ENCODE assay signal across 9 cellular contexts in genomic region chr14:64806202-64806861, GRCh38.
DNase-seq lines count a peak whose midpoint lies in the region; TF ChIP-seq lines count a peak whose summit lies in the region.
"Had no signal": no experiment of that assay in that cellular context is flagged by ENCODE, and none has a peak within 500 bp of the region (broad histone marks: within the 10 kb centered on the region; RNA-seq: fewer than 3 reads in every experiment).

No MANE protein-coding gene starts in this region.

- no peaks in the 10 kb centered on the region for H3K36me3 Mint-ChIP-seq in progenitor cell of endocrine pancreas (ENCODE audit: insufficient read depth)
- no peaks in the 10 kb centered on the region for H3K36me3 Mint-ChIP-seq in activated naive CD8-positive, alpha-beta T cell treated with anti-CD3 and anti-CD28 coated beads for 36 hours

- peaks cover 9% of the 10 kb centered on the region for H3K4me1 Mint-ChIP-seq in progenitor cell of endocrine pancreas (ENCODE audit: low read depth)
- no peaks in the 10 kb centered on the region for H3K4me1 Mint-ChIP-seq in activated naive CD8-positive, alpha-beta T cell treated with anti-CD3 and anti-CD28 coated beads for 36 hours
- H3K4me1 Mint-ChIP-seq: activated CD4-positive, alpha-beta T cell treated with anti-CD3 and anti-CD28 coated beads, Interleukin-2, amount 10 ng/mL, durations not matched to agents 24 days and 14 days had no signal

- H3K9me3 Mint-ChIP-seq in progenitor cell of endocrine pancreas (ENCODE audit: low read depth): no peaks in the 10 kb centered on the region
- no peaks in the 10 kb centered on the region for H3K9me3 Mint-ChIP-seq in activated naive CD8-positive, alpha-beta T cell treated with anti-CD3 and anti-CD28 coated beads for 36 hours
- H3K9me3 Mint-ChIP-seq: activated CD4-positive, alpha-beta T cell treated with anti-CD3 and anti-CD28 coated beads, Interleukin-2, amount 10 ng/mL, durations not matched to agents 24 days and 14 days had no signal

- no peak for TF ChIP-seq CTCF in progenitor cell of endocrine pancreas (IDR thresholded peaks at IDR 0.05; ENCODE audit: unreplicated experiment)

- peaks cover 8% of the 10 kb centered on the region for H3K27me3 Mint-ChIP-seq in progenitor cell of endocrine pancreas
- H3K27me3 Mint-ChIP-seq in activated naive CD8-positive, alpha-beta T cell treated with anti-CD3 and anti-CD28 coated beads for 36 hours: peaks cover 6% of the 10 kb centered on the region

- peak; percentile 96 for DNase-seq in DMS53 (lab: John Stamatoyannopoulos, UW)
- peak; percentile 86 for DNase-seq in NCI-H510A treated with DMSO at 0.1 percent for 48 hours (lab: John Stamatoyannopoulos, UW)
- DNase-seq in fibroblast of gingiva (ENCODE audit: low read depth): peak; percentile 49
- DNase-seq in progenitor cell of endocrine pancreas (ENCODE audit: low spot score, unreplicated experiment): no peak
- no peak for DNase-seq in OCI-M1 (lab: John Stamatoyannopoulos, UW)
- no peak for DNase-seq in NCI-H1092 treated with DMSO at 0.1 percent for 48 hours (lab: John Stamatoyannopoulos, UW)
- no peak for DNase-seq in activated naive CD8-positive, alpha-beta T cell treated with anti-CD3 and anti-CD28 coated beads for 36 hours
- DNase-seq in midbrain (lab: John Stamatoyannopoulos, UW): no peak
- DNase-seq: activated CD4-positive, alpha-beta T cell treated with anti-CD3 and anti-CD28 coated beads, Interleukin-2, amount 10 ng/mL, durations not matched to agents 24 days and 14 days had no signal

- peak overlapping the region; percentile 63 for H3K27ac Mint-ChIP-seq in progenitor cell of endocrine pancreas
- no peak overlapping the region for H3K27ac Mint-ChIP-seq in activated naive CD8-positive, alpha-beta T cell treated with anti-CD3 and anti-CD28 coated beads for 36 hours
- H3K27ac Mint-ChIP-seq: activated CD4-positive, alpha-beta T cell treated with anti-CD3 and anti-CD28 coated beads, Interleukin-2, amount 10 ng/mL, durations not matched to agents 24 days and 14 days had no signal

- no peak overlapping the region for H3K4me3 Mint-ChIP-seq in progenitor cell of endocrine pancreas (ENCODE audit: low read depth)
- H3K4me3 Mint-ChIP-seq in activated naive CD8-positive, alpha-beta T cell treated with anti-CD3 and anti-CD28 coated beads for 36 hours: no peak overlapping the region
- H3K4me3 Mint-ChIP-seq: activated CD4-positive, alpha-beta T cell treated with anti-CD3 and anti-CD28 coated beads, Interleukin-2, amount 10 ng/mL, durations not matched to agents 24 days and 14 days had no signal

Comparison
In these comparisons a context has a peak if more than half of its experiments do, and no peak if none do; other contexts are left out.
1. DNase-seq: peak in DMS53 (single experiment), NCI-H510A treated with DMSO at 0.1 percent for 48 hours (single experiment) and fibroblast of gingiva (single experiment); none in progenitor cell of endocrine pancreas (single experiment), OCI-M1 (single experiment), NCI-H1092 treated with DMSO at 0.1 percent for 48 hours (single experiment), activated naive CD8-positive, alpha-beta T cell treated with anti-CD3 and anti-CD28 coated beads for 36 hours (single experiment) and midbrain (single experiment).